ENCODE assay signal across 8 cellular contexts in the genomic region with DNA sequence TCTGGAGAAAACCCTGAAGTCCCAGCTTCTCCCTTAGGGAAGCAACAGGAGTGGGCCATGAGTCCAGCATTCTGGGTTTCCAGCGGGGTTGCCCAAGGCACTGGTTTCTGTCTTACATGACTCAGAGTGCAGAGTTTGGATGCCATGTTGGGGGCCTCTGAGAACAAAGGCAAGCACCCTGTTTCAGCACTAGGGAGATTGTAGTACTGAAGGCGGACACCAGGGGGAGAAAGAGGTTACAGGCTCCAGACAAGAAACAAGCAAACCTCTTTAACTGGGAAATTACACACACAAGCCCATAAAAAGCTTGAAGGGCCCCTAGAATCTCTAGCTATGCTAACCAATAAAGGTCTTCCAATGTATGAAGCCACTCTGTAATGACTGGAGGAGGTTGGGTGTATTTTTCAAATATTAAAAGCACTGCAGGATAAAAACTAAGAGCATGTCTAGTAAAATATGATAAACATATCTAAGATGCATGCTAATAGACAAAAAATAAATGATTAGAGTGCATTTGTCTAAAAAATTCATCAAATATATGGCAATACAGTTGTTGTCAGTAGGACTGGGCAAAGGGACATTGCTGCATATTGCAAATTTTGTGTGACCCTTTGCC. TPM values are rescaled to one million over a fixed set of nuclear protein-coding genes. Genes with fewer than 3 reads are reported as not detected.
DNase-seq lines count a peak whose midpoint lies in the region; ATAC-seq and TF ChIP-seq lines count a peak whose summit lies in the region.

No MANE protein-coding gene starts in this region.

- H3K27me3 ChIP-seq in lower lobe of right lung (ENCODE audit: low read depth) = no peaks in the 10 kb centered on the region

- ATAC-seq in lower lobe of right lung (peak; percentile 78 to 84), HG03469 (IDR thresholded peaks at IDR 0.05; ENCODE audit: unreplicated experiment) (no peak)

- DNase-seq in DMS153 (lab: John Stamatoyannopoulos, UW) = peak; percentile 15
- DNase-seq in GOT3 (lab: John Stamatoyannopoulos, UW) = peak; percentile 9
- DNase-seq in NCI-H146 (lab: John Stamatoyannopoulos, UW) = peak; percentile 16
- peak; percentile 66 for DNase-seq in activated CD4-positive, CD25-positive, alpha-beta regulatory T cell treated with anti-CD3 and anti-CD28 coated beads, Interleukin-2, amount 50 U/mL, for 72 hours
- DNase-seq in chondrocyte (ENCODE audit: low spot score) = no peak
- DNase-seq in lower lobe of right lung = peak; percentile 49
- peak; percentile 30 to 53 for DNase-seq in stimulated activated CD8-positive, alpha-beta memory T cell treated with anti-CD3 and anti-CD28 coated beads, Interleukin-2, amount 100 ng/mL, for 48 hours (ENCODE audit: low read depth in 2 of 2)

- H3K36me3 ChIP-seq in lower lobe of right lung = no peaks in the 10 kb centered on the region

- peaks cover 12% of the 10 kb centered on the region for H3K27me3 Mint-ChIP-seq in chondrocyte (ENCODE audit: low read depth)

- H3K9me3 Mint-ChIP-seq in chondrocyte (ENCODE audit: low read depth) = peaks cover 3% of the 10 kb centered on the region

- no peak overlapping the region for H3K4me3 Mint-ChIP-seq in chondrocyte (ENCODE audit: unreplicated experiment)

- no peaks in the 10 kb centered on the region for H3K4me1 ChIP-seq in lower lobe of right lung

- no peaks in the 10 kb centered on the region for H3K9me3 ChIP-seq in lower lobe of right lung

- H3K4me1 Mint-ChIP-seq in chondrocyte (ENCODE audit: low read depth) = no peaks in the 10 kb centered on the region

- H3K36me3 Mint-ChIP-seq in chondrocyte (ENCODE audit: low read depth) = no peaks in the 10 kb centered on the region

- TF ChIP-seq CTCF in chondrocyte (IDR thresholded peaks at IDR 0.05) (peak; percentile 81), lower lobe of right lung (IDR thresholded peaks at IDR 0.05) (peak; percentile 80)

- H3K27ac Mint-ChIP-seq in chondrocyte (ENCODE audit: unreplicated experiment) = no peak overlapping the region

- intact Hi-C loops in lower lobe of right lung (cut with DNase I) = no loop called here

- no peak overlapping the region for H3K4me3 ChIP-seq in lower lobe of right lung

- no peak overlapping the region for H3K27ac ChIP-seq in lower lobe of right lung

RNA-seq across cellular contexts. Expression of gene MS4A6E, which starts 7.1 kb away (rescaled TPM):
- not detected in 3 replicates for total RNA-seq in chondrocyte
- not detected for total RNA-seq in lower lobe of right lung

RNA-seq across cellular contexts. Expression of gene MS4A7, which starts 44.2 kb away (rescaled TPM):
- total RNA-seq in chondrocyte (not detected in 3 replicates), lower lobe of right lung (315 TPM)

RNA-seq across cellular contexts. Expression of gene MS4A4A, which starts 53.6 kb away (rescaled TPM):
- not detected in 3 replicates for total RNA-seq in chondrocyte
- 89.5 TPM for total RNA-seq in lower lobe of right lung

Comparison
In these comparisons a context has a peak if more than half of its experiments do, and no peak if none do; other contexts are left out.
1. RNA of gene MS4A7, which starts 44.2 kb away (total RNA-seq): 315 TPM in lower lobe of right lung (single experiment); not detected in chondrocyte; every median in the first group is over 100 times any median in the second.
2. RNA of gene MS4A4A, which starts 53.6 kb away (total RNA-seq): 89.5 TPM in lower lobe of right lung (single experiment); not detected in chondrocyte; every median in the first group is over 10 times any median in the second.